14 cellular contexts compared by ENCODE assay signal in genomic region chr7:98569606-98570337, GRCh38. TPM values are rescaled to one million over a fixed set of nuclear protein-coding genes. Genes with fewer than 3 reads are reported as not detected.
DNase-seq lines count a peak whose midpoint lies in the region; ATAC-seq, FAIRE-seq and TF ChIP-seq lines count a peak whose summit lies in the region.
"Had no signal": no experiment of that assay in that cellular context is flagged by ENCODE, and none has a peak within 500 bp of the region (broad histone marks: within the 10 kb centered on the region; RNA-seq: fewer than 3 reads in every experiment).

No MANE protein-coding gene starts in this region.

- TF ChIP-seq POLR2A in GM12878 (IDR thresholded peaks at IDR 0.05; ENCODE audit: low read depth, low read length) = no peak

- H3K27me3 ChIP-seq in GM12878 (replicated peaks in 1 of 2; ENCODE audit: control insufficient read depth in 2 of 2, insufficient read depth in 2 of 2, low read length in 1 of 2) = no peaks in the 10 kb centered on the region
- H3K27me3 ChIP-seq: MG63 had no signal

- TF ChIP-seq EP300 in GM12878 (IDR thresholded peaks at IDR 0.05; ENCODE audit: borderline replicate concordance in 1 of 2, control insufficient read depth in 1 of 2, low read depth in 2 of 2, low read length in 2 of 2) = no peak

- no peak overlapping the region for H2AFZ ChIP-seq in GM12878 (ENCODE audit: control insufficient read depth, low read depth, low read length)

- TF ChIP-seq CTCF in GM12878 (IDR thresholded peaks at IDR 0.05 in 2 of 3, conservative IDR thresholded peaks at IDR 0.05 in 1 of 3; ENCODE audit: control insufficient read depth in 2 of 3, extremely low read depth in 1 of 3, insufficient read depth in 1 of 3, low read depth in 3 of 3, low read length in 3 of 3) = no peak

- H3K4me3 ChIP-seq in GM12878 = no peak overlapping the region
- H3K4me3 ChIP-seq: MG63 had no signal

- H4K20me1 ChIP-seq in GM12878 (ENCODE audit: control insufficient read depth, insufficient read depth) = no peaks in the 10 kb centered on the region

- CTCF ChIA-PET in GM12878 (lab: Yijun Ruan, JAX) = no interaction called here

- H3K27ac ChIP-seq in GM12878 (ENCODE audit: control insufficient read depth, insufficient read depth) = no peak overlapping the region

- intact Hi-C loops in GM12878 (cut with micrococcal nuclease; ENCODE audit: unreplicated experiment) = no loop called here

- H3K9ac ChIP-seq in GM12878 (ENCODE audit: control insufficient read depth, insufficient read depth, low read length) = no peak overlapping the region

- DNase-seq in DMS153 (lab: John Stamatoyannopoulos, UW) (peak; percentile 18), DMS153 treated with DMSO at 0.1 percent for 48 hours (lab: John Stamatoyannopoulos, UW; ENCODE audit: unreplicated experiment) (no peak), GM12878 (ENCODE audit: low read depth, low spot score) (no peak), inferior parietal cortex (ENCODE audit: extremely low spot score) (peak; percentile 80), superior temporal gyrus (ENCODE audit: extremely low spot score) (peak; percentile 92), NCI-H510A treated with DMSO at 0.1 percent for 48 hours (lab: John Stamatoyannopoulos, UW) (no peak)
- DNase-seq in stimulated activated CD4-positive, alpha-beta T cell treated with anti-CD3 and anti-CD28 coated beads, Interleukin-4, amount 100 ng/mL, for 4 hours = no peak
- DNase-seq: 8988T; DND-41; MG63; OCI-M1; stimulated activated naive CD4-positive, alpha-beta T cell had no signal

- SMC1A ChIA-PET in GM12878 (lab: Charles Lee; ENCODE audit: uncharacterized antibody, unreplicated experiment) = no interaction called here

- no peaks in the 10 kb centered on the region for H3K79me2 ChIP-seq in GM12878 (ENCODE audit: control insufficient read depth, insufficient read depth, low read length)

- no peaks in the 10 kb centered on the region for H3K36me3 ChIP-seq in GM12878 (ENCODE audit: control insufficient read depth in 2 of 2, insufficient read depth in 2 of 2, low read length in 1 of 2)
- H3K36me3 ChIP-seq: MG63 had no signal

- POLR2A ChIA-PET in GM12878 (lab: Charles Lee) = no interaction called here

- no peaks in the 10 kb centered on the region for H3K4me1 ChIP-seq in GM12878 (ENCODE audit: control insufficient read depth, insufficient read depth, low read length)

- no peak overlapping the region for H3K4me2 ChIP-seq in GM12878 (ENCODE audit: control insufficient read depth, insufficient read depth)

- TF ChIP-seq RAD21 in GM12878 (IDR thresholded peaks at IDR 0.05; ENCODE audit: insufficient read depth, low read depth, low read length) = no peak

- in situ Hi-C loops in GM12878 (cut with MboI) = no loop called here

- H3K9me3 ChIP-seq in GM12878 (replicated peaks; ENCODE audit: control insufficient read depth, insufficient read depth, low read length) = no peaks in the 10 kb centered on the region
- H3K9me3 ChIP-seq: MG63 had no signal

- no TSS peak for BruUV-seq in GM12878 (replicated peaks; lab: Mats Ljungman, UMichigan)

- 51% methylated on average over 24 of the region's 24 CpGs for WGBS in GM12878 (ENCODE audit: insufficient coverage, insufficient replicate concordance, low lambda C conversion rate, missing lambda C conversion rate)

- ATAC-seq in GM12878 (no peak), HG03521 (IDR thresholded peaks at IDR 0.05; ENCODE audit: unreplicated experiment) (no peak)

- FAIRE-seq in GM12878 (lab: Jason Lieb, UNC) = no peak
- FAIRE-seq: colon had no signal

- RAD21 ChIA-PET in GM12878 (lab: Charles Lee; ENCODE audit: unreplicated experiment) = no interaction called here

TF ChIP-seq in GM12878, 131 proteins besides CTCF, POLR2A, EP300 and RAD21:
- TF ChIP-seq ZNF24 (IDR thresholded peaks at IDR 0.05) (0 out of 2 replicates have a peak, but pooled peaks have one; percentile 39), RFX5 (IDR thresholded peaks at IDR 0.05; ENCODE audit: low read depth, low read length) (no peak)

RNA-seq across cellular contexts. Expression of gene NPTX2, which starts 47.3 kb away (rescaled TPM):
- total RNA-seq in GM12878 (2013; cell fraction: nucleolus; rRNA removed) = not detected in 2 replicates
- total RNA-seq in GM12878 (2014; rRNA removed) (not detected in 2 replicates), GM12878 (2014; rRNA removed; fragmentation: Illumina TruSeq; extraction: Trizol) (not detected in 2 replicates), GM12878 (2021) (not detected in 2 replicates)
- polyA plus RNA-seq in GM12878 (2011; ENCODE audit: low read depth) = not detected
- polyA plus RNA-seq in GM12878 (2011; rRNA removed) (not detected in 2 replicates), GM12878 (2014; fragmentation: Illumina TruSeq; extraction: Trizol) (not detected in 2 replicates), GM12878 (2014; fragmentation: Nextera tagmentation; extraction: Ambion mirVana) (not detected), GM12878 (2014; rRNA removed) (not detected in 2 replicates), GM12878 (2016; fragmentation: Nextera tagmentation; extraction: Ambion mirVana) (under 1 TPM in 1 of 2 experiments, not detected in 1; 0.04 TPM)
- polyA plus RNA-seq in GM12878 (2011; cell fraction: cytosol; rRNA removed) = not detected in 2 replicates
- polyA plus RNA-seq in GM12878 (2011; cell fraction: nucleus; rRNA removed) = not detected in 2 replicates
- polyA plus RNA-seq in GM12878 (2012) = not detected in 2 replicates
- polyA minus RNA-seq in GM12878 (2011; rRNA and poly(A)+ RNA removed) = not detected in 2 replicates
- not detected in 2 replicates for polyA minus RNA-seq in GM12878 (2011; cell fraction: cytosol; rRNA and poly(A)+ RNA removed)
- not detected in 2 replicates for polyA minus RNA-seq in GM12878 (2011; cell fraction: nucleus; rRNA and poly(A)+ RNA removed)

Comparison
In these comparisons a context has a peak if more than half of its experiments do, and no peak if none do; other contexts are left out.
1. DNase-seq: peak in DMS153 (single experiment), inferior parietal cortex (single experiment) and superior temporal gyrus (single experiment); none in DMS153 treated with DMSO at 0.1 percent for 48 hours (single experiment), GM12878 (single experiment), NCI-H510A treated with DMSO at 0.1 percent for 48 hours (single experiment) and stimulated activated CD4-positive, alpha-beta T cell treated with anti-CD3 and anti-CD28 coated beads, Interleukin-4, amount 100 ng/mL, for 4 hours (0 of 2).